Comparison of ENCODE assay signal across 11 cellular contexts in the genomic region with DNA sequence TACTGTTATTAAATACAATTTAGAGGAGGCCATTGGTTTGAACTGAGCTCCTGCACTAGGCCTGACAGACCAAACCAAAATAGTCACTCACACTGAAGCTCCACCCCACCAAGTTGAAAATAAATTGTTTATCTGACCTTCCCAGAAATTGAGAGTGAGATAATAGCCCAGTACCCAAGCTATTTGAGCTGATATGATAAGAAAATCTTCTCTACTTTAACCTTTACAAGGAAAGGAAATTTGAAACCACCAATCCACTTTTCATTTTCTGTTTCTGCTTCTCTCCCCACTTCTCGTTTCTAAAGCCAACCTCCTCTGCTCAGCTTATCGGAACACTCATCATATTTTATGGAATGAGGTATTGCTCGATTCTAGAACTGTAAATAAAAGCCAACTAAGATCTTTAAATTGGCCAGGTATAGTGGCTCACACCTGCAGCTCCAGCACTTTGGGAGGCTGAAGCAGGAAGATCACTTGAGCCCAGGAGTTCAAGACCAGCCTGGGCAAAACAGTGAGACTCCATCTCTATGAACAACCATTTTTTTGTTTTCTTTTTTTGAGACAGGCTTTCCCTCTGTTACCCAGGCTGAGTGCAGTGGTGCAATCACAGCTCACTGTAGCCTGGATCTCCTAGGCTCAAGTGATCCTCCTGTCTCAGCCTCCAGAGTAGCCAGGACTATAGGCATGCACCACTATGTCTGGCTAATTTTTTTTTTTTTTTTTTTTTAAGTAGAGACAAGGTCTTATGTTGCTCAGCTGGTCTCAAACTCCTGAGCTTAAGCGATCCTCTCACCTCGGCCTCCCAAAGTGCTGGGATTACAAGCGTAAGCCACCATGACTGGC. TPM values are rescaled to one million over a fixed set of nuclear protein-coding genes. Genes with fewer than 3 reads are reported as not detected.
DNase-seq lines count a peak whose midpoint lies in the region; ATAC-seq and TF ChIP-seq lines count a peak whose summit lies in the region.
"Had no signal": no experiment of that assay in that cellular context is flagged by ENCODE, and none has a peak within 500 bp of the region (broad histone marks: within the 10 kb centered on the region; RNA-seq: fewer than 3 reads in every experiment).

No MANE protein-coding gene starts in this region.

- TF ChIP-seq CTCF in left ventricle myocardium inferior (IDR thresholded peaks at IDR 0.05; ENCODE audit: borderline replicate concordance) (no peak), NB4 (IDR thresholded peaks at IDR 0.05; ENCODE audit: low read depth, low read length) (no peak), sigmoid colon (IDR thresholded peaks at IDR 0.05) (no peak)

- DNase-seq in left ventricle myocardium inferior (no peak), cardiac septum (ENCODE audit: low spot score) (no peak), NB4 (ENCODE audit: low read depth) (peak; percentile 45), NCI-H187 treated with DMSO at 0.1 percent for 48 hours (lab: John Stamatoyannopoulos, UW) (no peak), sigmoid colon (no peak), DMS153 treated with DMSO at 0.1 percent for 48 hours (lab: John Stamatoyannopoulos, UW; ENCODE audit: unreplicated experiment) (no peak)
- no peak for DNase-seq in activated naive CD8-positive, alpha-beta T cell treated with anti-CD3 and anti-CD28 coated beads, Interleukin-2, amount 10 ng/mL, durations not matched to agents 7 days and 5 days
- DNase-seq in stimulated activated effector memory CD8-positive, alpha-beta T cell treated with anti-CD3 and anti-CD28 coated beads, Interleukin-12 subunit alpha, Interleukin-12 subunit beta, amount 100 ng/mL, for 72 hours (ENCODE audit: low spot score in 2 of 2): no peak
- DNase-seq: BE2C, cerebellar nuclear complex, NCI-H2029 had no signal

- ATAC-seq in activated naive CD8-positive, alpha-beta T cell treated with anti-CD3 and anti-CD28 coated beads, Interleukin-2, amount 10 ng/mL, durations not matched to agents 7 days and 5 days (ENCODE audit: low read depth): peak; percentile 27
- ATAC-seq in stimulated activated effector memory CD8-positive, alpha-beta T cell treated with anti-CD3 and anti-CD28 coated beads, Interleukin-12 subunit alpha, Interleukin-12 subunit beta, amount 100 ng/mL, for 72 hours: no peak

- H3K9me3 ChIP-seq in left ventricle myocardium inferior (replicated peaks) (no peaks in the 10 kb centered on the region), sigmoid colon (no peaks in the 10 kb centered on the region)
- H3K9me3 ChIP-seq: BE2C had no signal

- 57 to 60% methylated on average over 6 of the region's 6 CpGs for WGBS in sigmoid colon, 2 donors

- peaks cover 7% of the 10 kb centered on the region for H3K9me3 Mint-ChIP-seq in activated naive CD8-positive, alpha-beta T cell treated with anti-CD3 and anti-CD28 coated beads, Interleukin-2, amount 10 ng/mL, durations not matched to agents 7 days and 5 days
- H3K9me3 Mint-ChIP-seq in stimulated activated effector memory CD8-positive, alpha-beta T cell treated with anti-CD3 and anti-CD28 coated beads, Interleukin-12 subunit alpha, Interleukin-12 subunit beta, amount 100 ng/mL, for 72 hours: peaks cover 3% of the 10 kb centered on the region

- H3K4me1 ChIP-seq in left ventricle myocardium inferior: peaks cover 13% of the 10 kb centered on the region
- H3K4me1 ChIP-seq in sigmoid colon: no peaks in the 10 kb centered on the region
- H3K4me1 ChIP-seq: BE2C had no signal

- H3K36me3 Mint-ChIP-seq in activated naive CD8-positive, alpha-beta T cell treated with anti-CD3 and anti-CD28 coated beads, Interleukin-2, amount 10 ng/mL, durations not matched to agents 7 days and 5 days: peaks cover 15% of the 10 kb centered on the region
- peaks cover 14% of the 10 kb centered on the region for H3K36me3 Mint-ChIP-seq in stimulated activated effector memory CD8-positive, alpha-beta T cell treated with anti-CD3 and anti-CD28 coated beads, Interleukin-12 subunit alpha, Interleukin-12 subunit beta, amount 100 ng/mL, for 72 hours

- intact Hi-C loops in left ventricle myocardium inferior (cut with micrococcal nuclease): no loop called here
- intact Hi-C loops in cardiac septum (cut with DNase I): no loop called here
- intact Hi-C loops in sigmoid colon (cut with DNase I): no loop called here

- H3K27me3 ChIP-seq in left ventricle myocardium inferior (ENCODE audit: low read depth): no peaks in the 10 kb centered on the region
- no peaks in the 10 kb centered on the region for H3K27me3 ChIP-seq in sigmoid colon
- H3K27me3 ChIP-seq: BE2C had no signal

- H3K27ac Mint-ChIP-seq in activated naive CD8-positive, alpha-beta T cell treated with anti-CD3 and anti-CD28 coated beads, Interleukin-2, amount 10 ng/mL, durations not matched to agents 7 days and 5 days: peak overlapping the region; percentile 91
- peak overlapping the region; percentile 91 for H3K27ac Mint-ChIP-seq in stimulated activated effector memory CD8-positive, alpha-beta T cell treated with anti-CD3 and anti-CD28 coated beads, Interleukin-12 subunit alpha, Interleukin-12 subunit beta, amount 100 ng/mL, for 72 hours

- H3K27me3 Mint-ChIP-seq in activated naive CD8-positive, alpha-beta T cell treated with anti-CD3 and anti-CD28 coated beads, Interleukin-2, amount 10 ng/mL, durations not matched to agents 7 days and 5 days: no peaks in the 10 kb centered on the region

- H3K4me3 Mint-ChIP-seq in activated naive CD8-positive, alpha-beta T cell treated with anti-CD3 and anti-CD28 coated beads, Interleukin-2, amount 10 ng/mL, durations not matched to agents 7 days and 5 days: peak overlapping the region; percentile 50
- H3K4me3 Mint-ChIP-seq in stimulated activated effector memory CD8-positive, alpha-beta T cell treated with anti-CD3 and anti-CD28 coated beads, Interleukin-12 subunit alpha, Interleukin-12 subunit beta, amount 100 ng/mL, for 72 hours: peak overlapping the region; percentile 57

- TF ChIP-seq EP300 in sigmoid colon (IDR thresholded peaks at IDR 0.05): no peak

- H3K4me3 ChIP-seq in left ventricle myocardium inferior: no peak overlapping the region
- no peak overlapping the region for H3K4me3 ChIP-seq in NB4 (ENCODE audit: low read depth, low read length)
- no peak overlapping the region for H3K4me3 ChIP-seq in sigmoid colon

- H3K36me3 ChIP-seq in left ventricle myocardium inferior (no peaks in the 10 kb centered on the region), sigmoid colon (no peaks in the 10 kb centered on the region)
- H3K36me3 ChIP-seq: BE2C had no signal

- TF ChIP-seq POLR2A in NB4 (IDR thresholded peaks at IDR 0.05; ENCODE audit: extremely low read depth, insufficient read length) (no peak), sigmoid colon (IDR thresholded peaks at IDR 0.05) (no peak)

- H3K4me1 Mint-ChIP-seq in activated naive CD8-positive, alpha-beta T cell treated with anti-CD3 and anti-CD28 coated beads, Interleukin-2, amount 10 ng/mL, durations not matched to agents 7 days and 5 days: peaks cover 47% of the 10 kb centered on the region
- peaks cover 69% of the 10 kb centered on the region for H3K4me1 Mint-ChIP-seq in stimulated activated effector memory CD8-positive, alpha-beta T cell treated with anti-CD3 and anti-CD28 coated beads, Interleukin-12 subunit alpha, Interleukin-12 subunit beta, amount 100 ng/mL, for 72 hours

- POLR2A ChIA-PET in activated naive CD8-positive, alpha-beta T cell treated with anti-CD3 and anti-CD28 coated beads, Interleukin-2, amount 10 ng/mL, durations not matched to agents 7 days and 5 days (lab: Charles Lee): interaction anchor here (0.6 to 5.9 kb wide), 8 partner anchors 9 to 99 kb away, joined by 3 to 76 read pairs (median 7); a partner anchor contains a TSS

- H3K27ac ChIP-seq in left ventricle myocardium inferior (replicated peaks) (peak overlapping the region; percentile 46), sigmoid colon (no peak overlapping the region)

RNA-seq across cellular contexts. Expression of a gene that starts 13.3 kb away (rescaled TPM):
- total RNA-seq in left ventricle myocardium inferior: 14.4 TPM
- total RNA-seq in cardiac septum: 8.5 TPM
- 10 to 100 TPM; 28.3 to 30.2 TPM for total RNA-seq in activated naive CD8-positive, alpha-beta T cell treated with anti-CD3 and anti-CD28 coated beads, Interleukin-2, amount 10 ng/mL, durations not matched to agents 7 days and 5 days
- 10 to 100 TPM in 3 of 4 donors, 1 to 10 TPM in 1; 9.5 to 35.2 (median 19.0) TPM for total RNA-seq in sigmoid colon
- 10 to 100 TPM; 35.5 to 45.1 (median 41.4) TPM for polyA plus RNA-seq in sigmoid colon

RNA-seq across cellular contexts. Expression of a gene that starts 49.9 kb away (rescaled TPM):
- total RNA-seq in left ventricle myocardium inferior: 26.3 TPM
- total RNA-seq in cardiac septum: 25.1 TPM
- 10 to 100 TPM; 50.5 to 63.0 TPM for total RNA-seq in activated naive CD8-positive, alpha-beta T cell treated with anti-CD3 and anti-CD28 coated beads, Interleukin-2, amount 10 ng/mL, durations not matched to agents 7 days and 5 days
- 10 to 100 TPM; 63.7 to 82.0 (median 72.5) TPM for total RNA-seq in sigmoid colon
- 10 to 100 TPM; 16.1 to 19.9 (median 16.2) TPM for polyA plus RNA-seq in sigmoid colon
